ENCODE assay signal across 15 cellular contexts in genomic region chr6:15653581-15653980, GRCh38. TPM values are rescaled to one million over a fixed set of nuclear protein-coding genes. Genes with fewer than 3 reads are reported as not detected.
DNase-seq lines count a peak whose midpoint lies in the region; ATAC-seq, FAIRE-seq and TF ChIP-seq lines count a peak whose summit lies in the region.
"Had no signal": no experiment of that assay in that cellular context is flagged by ENCODE, and none has a peak within 500 bp of the region (broad histone marks: within the 10 kb centered on the region; RNA-seq: fewer than 3 reads in every experiment).

No MANE protein-coding gene starts in this region.

- intact Hi-C loops in PC-9 (cut with micrococcal nuclease; ENCODE audit: unreplicated experiment), result no loop called here
- intact Hi-C loops in activated T-helper 1 cell treated with anti-CD3 and anti-CD28 coated beads, Interleukin-12 subunit alpha, Interleukin-12 subunit beta, Interleukin-2, Interleukin-4 antibody, amounts not matched to agents 30 ng/mL and 10 ng/mL and 1 ng/mL, durations not matched to agents 14 hours and 24 hours and 36 hours (cut with micrococcal nuclease), result no loop called here
- intact Hi-C loops in prostate gland (cut with DNase I), result no loop called here

- H3K36me3 ChIP-seq in Karpas-422 (ENCODE audit: insufficient read depth, low read length) (peaks cover 14% of the 10 kb centered on the region; the same call in 1 of the 2 replicates), PC-9 (ENCODE audit: low read depth) (peaks cover 4% of the 10 kb centered on the region; the same call in 1 of the 2 replicates), prostate gland (no peaks in the 10 kb centered on the region)

- H3K36me3 Mint-ChIP-seq in activated T-helper 1 cell treated with anti-CD3 and anti-CD28 coated beads, Interleukin-12 subunit alpha, Interleukin-12 subunit beta, Interleukin-2, Interleukin-4 antibody, amounts not matched to agents 30 ng/mL and 10 ng/mL and 1 ng/mL, durations not matched to agents 14 hours and 24 hours and 36 hours (ENCODE audit: low read depth), result peaks cover 13% of the 10 kb centered on the region

- H3K4me1 Mint-ChIP-seq in activated T-helper 1 cell treated with anti-CD3 and anti-CD28 coated beads, Interleukin-12 subunit alpha, Interleukin-12 subunit beta, Interleukin-2, Interleukin-4 antibody, amounts not matched to agents 30 ng/mL and 10 ng/mL and 1 ng/mL, durations not matched to agents 14 hours and 24 hours and 36 hours (ENCODE audit: low read depth), result peaks cover 25% of the 10 kb centered on the region

- H3K79me2 ChIP-seq in Karpas-422 (ENCODE audit: low read length) (peaks cover 81% of the 10 kb centered on the region), PC-9 (ENCODE audit: low read depth) (no peaks in the 10 kb centered on the region; the same call in 1 of the 2 replicates)

- H4K20me1 ChIP-seq in Karpas-422 (ENCODE audit: insufficient read depth, low read depth, low read length) (no peaks in the 10 kb centered on the region), PC-9 (ENCODE audit: insufficient read depth) (no peaks in the 10 kb centered on the region)

- no peaks in the 10 kb centered on the region for H3K27me3 Mint-ChIP-seq in activated T-helper 1 cell treated with anti-CD3 and anti-CD28 coated beads, Interleukin-12 subunit alpha, Interleukin-12 subunit beta, Interleukin-2, Interleukin-4 antibody, amounts not matched to agents 30 ng/mL and 10 ng/mL and 1 ng/mL, durations not matched to agents 14 hours and 24 hours and 36 hours (ENCODE audit: insufficient read depth)
- H3K27me3 Mint-ChIP-seq: effector memory CD8-positive, alpha-beta T cell had no signal

- H3K4me2 ChIP-seq in Karpas-422 (ENCODE audit: low read depth, low read length, poor library complexity, severe bottlenecking) (peak overlapping the region; percentile 2), PC-9 (no peak overlapping the region)
- H3K4me2 ChIP-seq: smooth muscle cell had no signal

- no peak for DNase-seq in GM12891 (ENCODE audit: insufficient read length, low spot score)
- DNase-seq in Karpas-422, result no peak
- no peak for DNase-seq in PC-9
- DNase-seq in NCI-H1092 treated with DMSO at 0.1 percent for 48 hours (lab: John Stamatoyannopoulos, UW), result no peak
- no peak for DNase-seq in activated T-helper 1 cell treated with anti-CD3 and anti-CD28 coated beads, Interleukin-12 subunit alpha, Interleukin-12 subunit beta, Interleukin-2, Interleukin-4 antibody, amounts not matched to agents 30 ng/mL and 10 ng/mL and 1 ng/mL, durations not matched to agents 14 hours and 24 hours and 36 hours (ENCODE audit: low spot score)
- no peak for DNase-seq in prostate gland (ENCODE audit: low spot score)
- DNase-seq: activated T-cell treated with anti-CD3 and anti-CD28 coated beads for 4 hours; effector memory CD8-positive, alpha-beta T cell; T1000 had no signal

- H3K4me3 Mint-ChIP-seq in activated T-helper 1 cell treated with anti-CD3 and anti-CD28 coated beads, Interleukin-12 subunit alpha, Interleukin-12 subunit beta, Interleukin-2, Interleukin-4 antibody, amounts not matched to agents 30 ng/mL and 10 ng/mL and 1 ng/mL, durations not matched to agents 14 hours and 24 hours and 36 hours, result no peak overlapping the region
- H3K4me3 Mint-ChIP-seq: effector memory CD8-positive, alpha-beta T cell had no signal

- FAIRE-seq in GM12891 (lab: Jason Lieb, UNC), result peak; percentile 77
- FAIRE-seq: RCC 7860 had no signal

- H3F3A ChIP-seq in PC-9 (ENCODE audit: insufficient read depth, low read depth), result no peaks in the 10 kb centered on the region

- H3K27ac Mint-ChIP-seq in activated T-helper 1 cell treated with anti-CD3 and anti-CD28 coated beads, Interleukin-12 subunit alpha, Interleukin-12 subunit beta, Interleukin-2, Interleukin-4 antibody, amounts not matched to agents 30 ng/mL and 10 ng/mL and 1 ng/mL, durations not matched to agents 14 hours and 24 hours and 36 hours, result no peak overlapping the region

- H3K9ac ChIP-seq in Karpas-422 (ENCODE audit: low read length), result no peak overlapping the region
- H3K9ac ChIP-seq: BLaER1 treated with 17β-estradiol and CSF1 and Interleukin-3, amounts not matched to agents 10 nM and 100 nM had no signal

- no peaks in the 10 kb centered on the region for H3K9me3 Mint-ChIP-seq in activated T-helper 1 cell treated with anti-CD3 and anti-CD28 coated beads, Interleukin-12 subunit alpha, Interleukin-12 subunit beta, Interleukin-2, Interleukin-4 antibody, amounts not matched to agents 30 ng/mL and 10 ng/mL and 1 ng/mL, durations not matched to agents 14 hours and 24 hours and 36 hours
- H3K9me3 Mint-ChIP-seq: effector memory CD8-positive, alpha-beta T cell had no signal

- no peak for TF ChIP-seq CTCF in PC-9 (conservative IDR thresholded peaks at IDR 0.05)
- TF ChIP-seq CTCF in prostate gland (IDR thresholded peaks at IDR 0.05), result no peak

- CTCF ChIA-PET in PC-9 (lab: Charles Lee), result no interaction called here

- H3K9me2 ChIP-seq in Karpas-422 (replicated peaks; ENCODE audit: insufficient read depth, low read length) (no peaks in the 10 kb centered on the region), PC-9 (ENCODE audit: insufficient read depth) (no peaks in the 10 kb centered on the region)

- H3K4me1 ChIP-seq in Karpas-422 (ENCODE audit: low read length), result peaks cover 45% of the 10 kb centered on the region
- no peaks in the 10 kb centered on the region for H3K4me1 ChIP-seq in PC-9 (replicated peaks; ENCODE audit: insufficient read depth)
- H3K4me1 ChIP-seq in prostate gland (replicated peaks), result no peaks in the 10 kb centered on the region

- no peaks in the 10 kb centered on the region for H3K27me3 ChIP-seq in Karpas-422 (ENCODE audit: low read length)
- H3K27me3 ChIP-seq in PC-9 (ENCODE audit: insufficient read depth, low read depth), result no peaks in the 10 kb centered on the region
- no peaks in the 10 kb centered on the region for H3K27me3 ChIP-seq in prostate gland (replicated peaks; ENCODE audit: insufficient read depth)
- H3K27me3 ChIP-seq: BLaER1 treated with 17β-estradiol and CSF1 and Interleukin-3, amounts not matched to agents 10 nM and 100 nM; neutrophil had no signal

- ATAC-seq in GM19324 (IDR thresholded peaks at IDR 0.05; ENCODE audit: low FRiP score, unreplicated experiment), result peak; percentile 70
- peak; percentile 61 for ATAC-seq in HG02798 (IDR thresholded peaks at IDR 0.05; ENCODE audit: poor library complexity, unreplicated experiment)
- ATAC-seq: effector memory CD8-positive, alpha-beta T cell had no signal

- no TSS peak for BruUV-seq in PC-9 (replicated peaks; lab: Mats Ljungman, UMichigan)

- POLR2A ChIA-PET in PC-9 (lab: Charles Lee; ENCODE audit: unreplicated experiment), result no interaction called here

- H3K4me3 ChIP-seq in Karpas-422 (ENCODE audit: low read length) (no peak overlapping the region), PC-9 (no peak overlapping the region), prostate gland (no peak overlapping the region)
- H3K4me3 ChIP-seq: BLaER1 treated with 17β-estradiol and CSF1 and Interleukin-3, amounts not matched to agents 10 nM and 100 nM; smooth muscle cell had no signal

- no peak overlapping the region for H2AFZ ChIP-seq in Karpas-422 (ENCODE audit: low read length)
- H2AFZ ChIP-seq in PC-9, result no peak overlapping the region

- TF ChIP-seq POLR2A in GM12891 (IDR thresholded peaks at IDR 0.05; ENCODE audit: low read depth, low read length) (no peak), prostate gland (IDR thresholded peaks at IDR 0.05) (no peak)

- H3K9me3 ChIP-seq in Karpas-422 (ENCODE audit: low read length), result no peaks in the 10 kb centered on the region
- no peaks in the 10 kb centered on the region for H3K9me3 ChIP-seq in PC-9 (ENCODE audit: insufficient read depth, low read depth)
- H3K9me3 ChIP-seq in prostate gland, result no peaks in the 10 kb centered on the region
- H3K9me3 ChIP-seq: neutrophil had no signal

- H3K27ac ChIP-seq in Karpas-422 (ENCODE audit: low read length) (no peak overlapping the region; the same call in 1 of the 2 replicates), PC-9 (no peak overlapping the region), prostate gland (no peak overlapping the region)
- H3K27ac ChIP-seq: BLaER1 treated with 17β-estradiol and CSF1 and Interleukin-3, amounts not matched to agents 10 nM and 100 nM; neutrophil had no signal

TF ChIP-seq in GM12891, 5 proteins besides CTCF, POLR2A, EP300 and RAD21:
- no peak for TF ChIP-seq PAX5 (IDR thresholded peaks at IDR 0.05; ENCODE audit: insufficient read depth, low read length, severe bottlenecking)
- TF ChIP-seq POLR2AphosphoS5 (IDR thresholded peaks at IDR 0.05; ENCODE audit: low read depth, low read length), result no peak
- no peak for TF ChIP-seq POU2F2 (IDR thresholded peaks at IDR 0.05; ENCODE audit: low read depth, low read length)
- TF ChIP-seq TAF1 (IDR thresholded peaks at IDR 0.05; ENCODE audit: low read depth, low read length), result no peak
- no peak for TF ChIP-seq SPI1 (IDR thresholded peaks at IDR 0.05; ENCODE audit: low read depth, low read length)
TF ChIP-seq in GM12891: peak in this region for 0.

RNA-seq across cellular contexts. Expression of gene DTNBP1, which starts 9.2 kb away (rescaled TPM):
- 19.3 TPM for polyA plus RNA-seq in GM12891 (2012; ENCODE audit: low read depth, missing spikeins)
- total RNA-seq in Karpas-422 (2014; rRNA removed; shearing (Covaris generic); ENCODE audit: low replicate concordance), result 13.8 and 15.1 TPM in 2 replicates
- 9.1 and 9.9 TPM in 2 replicates for total RNA-seq in PC-9 (2021)
- total RNA-seq in activated T-helper 1 cell treated with anti-CD3 and anti-CD28 coated beads, Interleukin-12 subunit alpha, Interleukin-12 subunit beta, Interleukin-2, Interleukin-4 antibody, amounts not matched to agents 30 ng/mL and 10 ng/mL and 1 ng/mL, durations not matched to agents 14 hours and 24 hours and 36 hours, result 17.2 and 19.2 TPM in 2 replicates
- total RNA-seq in prostate gland, result 10 to 100 TPM in 1 of 2 donors, 1 to 10 TPM in 1; 9.0 to 14.1 TPM
